8 cellular contexts compared by ENCODE assay signal in genomic region chr3:15795563-15796308, GRCh38. TPM values are rescaled to one million over a fixed set of nuclear protein-coding genes. Genes with fewer than 3 reads are reported as not detected.
DNase-seq lines count a peak whose midpoint lies in the region; ATAC-seq and TF ChIP-seq lines count a peak whose summit lies in the region.

No MANE protein-coding gene starts in this region.

- H3K9me3 ChIP-seq in SK-N-SH: peaks cover 6% of the 10 kb centered on the region; the same call in 1 of the 2 replicates
- no peaks in the 10 kb centered on the region for H3K9me3 ChIP-seq in Loucy (ENCODE audit: insufficient read depth, low read depth, low read length)
- no peaks in the 10 kb centered on the region for H3K9me3 ChIP-seq in mesodermal cell (ENCODE audit: control insufficient read depth, low read length)

- no peaks in the 10 kb centered on the region for H3K9me2 ChIP-seq in SK-N-SH
- H3K9me2 ChIP-seq in Loucy (replicated peaks; ENCODE audit: low read depth, low read length): no peaks in the 10 kb centered on the region

- no peak for TF ChIP-seq EP300 in SK-N-SH (IDR thresholded peaks at IDR 0.05; ENCODE audit: borderline replicate concordance in 1 of 2, low read depth in 1 of 2, low read length in 1 of 2)

- peak overlapping the region; percentile 65 to 79; a peak in 3 of 4 replicates for H3K4me3 ChIP-seq in SK-N-SH (ENCODE audit: low read depth in 2 of 2, low read length in 1 of 2)
- H3K4me3 ChIP-seq in Loucy (ENCODE audit: low read length, poor library complexity, severe bottlenecking): peak overlapping the region; percentile 75
- H3K4me3 ChIP-seq in astrocyte of the spinal cord (ENCODE audit: low read depth, low read length): peak overlapping the region; percentile 77
- peak overlapping the region; percentile 35 for H3K4me3 ChIP-seq in mesodermal cell (ENCODE audit: extremely low read depth, insufficient read depth, low read length, poor library complexity, severe bottlenecking)

- H2AFZ ChIP-seq in SK-N-SH (ENCODE audit: low read depth): no peak overlapping the region
- H2AFZ ChIP-seq in Loucy (ENCODE audit: low read length): no peak overlapping the region

- in situ Hi-C loops in astrocyte of the spinal cord (cut with HindIII; ENCODE audit: low sequenced_read_pairs): no loop called here

- H4K20me1 ChIP-seq in SK-N-SH (ENCODE audit: insufficient read depth): peaks cover 19% of the 10 kb centered on the region; the same call in 1 of the 2 replicates
- peaks cover 62% of the 10 kb centered on the region for H4K20me1 ChIP-seq in Loucy (ENCODE audit: insufficient read depth, low read length, poor library complexity, severe bottlenecking)

- H3K36me3 ChIP-seq in SK-N-SH (replicated peaks in 1 of 2; ENCODE audit: control insufficient read depth in 1 of 2, insufficient read depth in 2 of 2, low read length in 1 of 2) (peaks cover 20 to 37% of the 10 kb centered on the region in 2 experiments), Loucy (ENCODE audit: insufficient read depth, low read length) (peaks cover 14% of the 10 kb centered on the region), mesodermal cell (ENCODE audit: control insufficient read depth, insufficient read depth, low read length) (peaks cover 13% of the 10 kb centered on the region)

- CTCF ChIA-PET in SK-N-SH (lab: Yijun Ruan, JAX): interaction anchor here (0.9 to 1.6 kb wide), 3 partner anchors 9 to 166 kb away, joined by 3 to 8 read pairs (median 3); no protein-coding TSS in a partner anchor

- peak overlapping the region; percentile 99 for H3K9ac ChIP-seq in SK-N-SH
- H3K9ac ChIP-seq in Loucy (ENCODE audit: low read depth, low read length, poor library complexity, severe bottlenecking): peak overlapping the region; percentile 85

- no peak; the same call in 2 of the 3 replicates for ATAC-seq in SK-N-SH treated with all-trans-retinoic acid at 6 μM for 48 hours

- TF ChIP-seq CTCF in SK-N-SH (IDR thresholded peaks at IDR 0.05) (no peak), Loucy (conservative IDR thresholded peaks at IDR 0.05; ENCODE audit: low read length) (no peak), astrocyte of the spinal cord (IDR thresholded peaks at IDR 0.05; ENCODE audit: low read depth, low read length) (no peak)

- H3K27me3 ChIP-seq in SK-N-SH (ENCODE audit: insufficient read depth): no peaks in the 10 kb centered on the region
- no peaks in the 10 kb centered on the region for H3K27me3 ChIP-seq in Loucy (ENCODE audit: insufficient read depth, low read length, poor library complexity, severe bottlenecking)

- POLR2A ChIA-PET in SK-N-SH (lab: Yijun Ruan, JAX): no interaction called here

- TF ChIP-seq RAD21 in SK-N-SH (IDR thresholded peaks at IDR 0.05; ENCODE audit: low read length): no peak

- H3K79me2 ChIP-seq in SK-N-SH (ENCODE audit: insufficient read depth) (peaks cover 92% of the 10 kb centered on the region), Loucy (ENCODE audit: insufficient read depth, low read length) (peaks cover 95% of the 10 kb centered on the region)

- H3F3A ChIP-seq in SK-N-SH (replicated peaks; ENCODE audit: insufficient read depth): peaks cover 35% of the 10 kb centered on the region
- peaks cover 8% of the 10 kb centered on the region; the same call in 1 of the 2 replicates for H3F3A ChIP-seq in Loucy (ENCODE audit: low read depth)

- H3K27ac ChIP-seq in SK-N-SH (ENCODE audit: low read depth in 2 of 2, low read length in 1 of 2): peak overlapping the region; percentile 88 to 100
- peak overlapping the region; percentile 94 for H3K27ac ChIP-seq in mesodermal cell (ENCODE audit: low read depth, low read length, severe bottlenecking)

- H3K4me2 ChIP-seq in SK-N-SH (peak overlapping the region; percentile 69), Loucy (ENCODE audit: low read depth, low read length, poor library complexity, severe bottlenecking) (peak overlapping the region; percentile 77)

- DNase-seq in SK-N-SH (no peak), astrocyte of the spinal cord (ENCODE audit: low read depth, low spot score) (peak; percentile 86), NCI-H345 (lab: John Stamatoyannopoulos, UW) (no peak), GDM1 (lab: John Stamatoyannopoulos, UW) (no peak), DMS 273 treated with DMSO at 0.1 percent for 48 hours (lab: John Stamatoyannopoulos, UW) (no peak)

- WGBS in SK-N-SH (ENCODE audit: low lambda C conversion rate): 11% methylated on average over 4 of the region's 4 CpGs
- WGBS in mesodermal cell (ENCODE audit: insufficient coverage in 2 of 2), 2 experiments: no CpG with 5 or more reads among the region's 4 CpGs

- peaks cover 15 to 16% of the 10 kb centered on the region in 2 experiments; a peak in 3 of 4 replicates for H3K4me1 ChIP-seq in SK-N-SH (ENCODE audit: control insufficient read depth in 1 of 2, insufficient read depth in 2 of 2, low read depth in 1 of 2, low read length in 1 of 2)
- peaks cover 79% of the 10 kb centered on the region for H3K4me1 ChIP-seq in Loucy (ENCODE audit: insufficient read depth, low read length, poor library complexity, severe bottlenecking)
- peaks cover 3% of the 10 kb centered on the region for H3K4me1 ChIP-seq in mesodermal cell (ENCODE audit: control insufficient read depth, insufficient read depth, low read length, poor library complexity, severe bottlenecking)

TF ChIP-seq in SK-N-SH, 30 proteins besides CTCF, POLR2A, EP300 and RAD21 (continues in another document):
- no peak for TF ChIP-seq CHD2 (IDR thresholded peaks at IDR 0.05; ENCODE audit: low read length, partially characterized antibody)
- TF ChIP-seq ELF1 (IDR thresholded peaks at IDR 0.05): no peak
- TF ChIP-seq JUND (IDR thresholded peaks at IDR 0.05): no peak
- TF ChIP-seq POLR2AphosphoS5 (IDR thresholded peaks at IDR 0.05; ENCODE audit: low read depth, low read length): no peak
- TF ChIP-seq RCOR1 (IDR thresholded peaks at IDR 0.05; ENCODE audit: low read length): no peak
- no peak for TF ChIP-seq GATA2 (CRISPR knock-in tag; IDR thresholded peaks at IDR 0.05)
- no peak; the same call in 1 of the 2 replicates for TF ChIP-seq PBX3 (IDR thresholded peaks at IDR 0.05)

TF ChIP-seq in SK-N-SH treated with all-trans-retinoic acid at 6 μM for 48 hours, 23 proteins besides CTCF, POLR2A, EP300 and RAD21:
- no peak for TF ChIP-seq ESRRG (CRISPR knock-in tag; IDR thresholded peaks at IDR 0.05)

RNA-seq across cellular contexts. Expression of gene ANKRD28, which starts 2.0 kb away (rescaled TPM):
- polyA plus RNA-seq in SK-N-SH (2012; rRNA removed): 74.8 and 102 TPM in 2 replicates
- 63.3 and 73.0 TPM in 2 replicates for polyA plus RNA-seq in SK-N-SH (2012; cell fraction: cytosol; rRNA removed)
- 95.3 and 194 TPM in 2 replicates for polyA plus RNA-seq in SK-N-SH (2012; cell fraction: nucleus; rRNA removed)
- polyA plus RNA-seq in mesodermal cell (2013, experiment 1 of 2): 16.7 TPM
- 18.6 TPM for polyA plus RNA-seq in mesodermal cell (2013, experiment 2 of 2)
